21 cellular contexts compared by ENCODE assay signal in genomic region chr17:67810464-67810863, GRCh38.
"Had no signal": no experiment of that assay in that cellular context is flagged by ENCODE, and none has a peak within 500 bp of the region (broad histone marks: within the 10 kb centered on the region; RNA-seq: fewer than 3 reads in every experiment).

No MANE protein-coding gene starts in this region.

- H3K36me3 Mint-ChIP-seq: natural killer cell treated with Interleukin-12 subunit alpha and Interleukin-12 subunit beta and Interleukin-15 and Interleukin-18, amount 100 ng/mL, for 72 hours had no signal

- H2AFZ ChIP-seq: hepatocyte, neural progenitor cell had no signal

- H3K27me3 ChIP-seq: hepatocyte, neural progenitor cell, ovary, right atrium auricular region, tibial artery, upper lobe of left lung, uterus had no signal

- H3K4me3 ChIP-seq: hepatocyte, lung, neural progenitor cell, ovary, right atrium auricular region, tibial artery, upper lobe of left lung, uterus had no signal

- H3K79me2 ChIP-seq: hepatocyte had no signal

- H3K4me1 ChIP-seq: neural progenitor cell, right atrium auricular region, tibial artery, upper lobe of left lung, uterus had no signal

- H3K36me3 ChIP-seq: neural progenitor cell, ovary, right atrium auricular region, tibial artery, upper lobe of left lung, uterus had no signal

- H3K4me3 Mint-ChIP-seq: natural killer cell treated with Interleukin-12 subunit alpha and Interleukin-12 subunit beta and Interleukin-15 and Interleukin-18, amount 100 ng/mL, for 72 hours; neural progenitor cell had no signal

- H3K9me3 Mint-ChIP-seq: natural killer cell treated with Interleukin-12 subunit alpha and Interleukin-12 subunit beta and Interleukin-15 and Interleukin-18, amount 100 ng/mL, for 72 hours; neural progenitor cell had no signal

- H3K4me2 ChIP-seq: hepatocyte, neural progenitor cell had no signal

- DNase-seq: effector memory CD4-positive, alpha-beta T cell; foreskin melanocyte; head of caudate nucleus; kidney; left colon; left ventricle myocardium superior; mesenchymal stem cell; midbrain; nucleus accumbens; ovary; small intestine; stimulated activated CD4-positive, alpha-beta T cell treated with anti-CD3 and anti-CD28 coated beads, Interleukin-2, amount 100 ng/mL, for 48 hours; stimulated activated naive CD8-positive, alpha-beta T cell treated with anti-CD3 and anti-CD28 coated beads, Interleukin-15, Interleukin-2, amounts not matched to agents 100 U/mL and 50 U/mL, for 24 hours; tibial artery; upper lobe of left lung; uterus had no signal

- H3K27ac ChIP-seq: hepatocyte, neural progenitor cell, ovary, right atrium auricular region, tibial artery, upper lobe of left lung, uterus had no signal

- H3K9ac ChIP-seq: neural progenitor cell had no signal

- H3K4me1 Mint-ChIP-seq: neural progenitor cell had no signal

- ATAC-seq: left colon; left ventricle myocardium superior; natural killer cell treated with Interleukin-12 subunit alpha and Interleukin-12 subunit beta and Interleukin-15 and Interleukin-18, amount 100 ng/mL, for 72 hours; stimulated activated naive CD8-positive, alpha-beta T cell treated with anti-CD3 and anti-CD28 coated beads, Interleukin-15, Interleukin-2, amounts not matched to agents 100 U/mL and 50 U/mL, for 24 hours had no signal

- H3K27ac Mint-ChIP-seq: natural killer cell treated with Interleukin-12 subunit alpha and Interleukin-12 subunit beta and Interleukin-15 and Interleukin-18, amount 100 ng/mL, for 72 hours; neural progenitor cell had no signal

- H3K9me3 ChIP-seq: ovary, right atrium auricular region, tibial artery, upper lobe of left lung, uterus had no signal
